In genomic region chr5:37899037-37899436, GRCh38 we compare ENCODE assay signal across 25 cellular contexts.
"Had no signal": no experiment of that assay in that cellular context is flagged by ENCODE, and none has a peak within 500 bp of the region (broad histone marks: within the 10 kb centered on the region; RNA-seq: fewer than 3 reads in every experiment).

No MANE protein-coding gene starts in this region.

- H3K9ac ChIP-seq: neural progenitor cell, parathyroid adenoma had no signal

- H3K4me2 ChIP-seq: neural progenitor cell had no signal

- DNase-seq: natural killer cell; occipital lobe; ovary; posterior cingulate gyrus; psoas muscle; right cardiac atrium; right lobe of liver; sigmoid colon; small intestine; stimulated activated CD4-positive, alpha-beta T cell treated with anti-CD3 and anti-CD28 coated beads, Interleukin-15, amount 100 ng/mL, for 24 hours; stimulated activated CD4-positive, alpha-beta T cell treated with anti-CD3 and anti-CD28 coated beads, Interleukin-2, amount 100 ng/mL, for 24 hours; stimulated activated CD4-positive, alpha-beta T cell treated with anti-CD3 and anti-CD28 coated beads, Interleukin-2, amount 100 ng/mL, for 48 hours; stimulated activated CD4-positive, alpha-beta T cell treated with anti-CD3 and anti-CD28 coated beads, Interleukin-4, amount 100 ng/mL, for 24 hours; stimulated activated naive B cell treated with anti-CD40 and anti-IgM and Interleukin-4, amounts not matched to agents 10 μg/mL and 1 μg/mL and 100 μg/mL, for 72 hours; stimulated activated naive CD4-positive, alpha-beta T cell treated with Interleukin-2 at 50 U/mL for 16 hours; stomach; thyroid gland; trophoblast cell; upper lobe of left lung; uterus had no signal

- H3K27me3 ChIP-seq: neural progenitor cell, ovary, right lobe of liver, sigmoid colon, stomach, thyroid gland, tibial nerve, upper lobe of left lung, uterus had no signal

- ATAC-seq: natural killer cell; psoas muscle; right cardiac atrium; right lobe of liver; stimulated activated effector memory CD8-positive, alpha-beta T cell treated with anti-CD3 and anti-CD28 coated beads, Interleukin-12 subunit alpha, Interleukin-12 subunit beta, amount 100 ng/mL, for 72 hours; stimulated activated naive B cell treated with anti-CD40 and anti-IgM and Interleukin-4, amounts not matched to agents 10 μg/mL and 1 μg/mL and 100 μg/mL, for 72 hours had no signal

- H2AFZ ChIP-seq: neural progenitor cell, parathyroid adenoma had no signal

- H3K4me3 ChIP-seq: neural progenitor cell, ovary, psoas muscle, right lobe of liver, sigmoid colon, stomach, thoracic aorta, thyroid gland, tibial nerve, upper lobe of left lung, uterus had no signal

- H3K4me1 ChIP-seq: neural progenitor cell, parathyroid adenoma, right lobe of liver, stomach, tibial nerve, upper lobe of left lung, uterus had no signal

- H3K27ac ChIP-seq: neural progenitor cell, ovary, parathyroid adenoma, psoas muscle, right lobe of liver, sigmoid colon, stomach, thoracic aorta, thyroid gland, tibial nerve, upper lobe of left lung, uterus had no signal

- H3K79me2 ChIP-seq: parathyroid adenoma had no signal

- H3K36me3 ChIP-seq: neural progenitor cell, ovary, right lobe of liver, sigmoid colon, stomach, thoracic aorta, thyroid gland, tibial nerve, upper lobe of left lung, uterus had no signal

- H3K9me3 ChIP-seq: ovary, psoas muscle, right lobe of liver, sigmoid colon, stomach, thoracic aorta, thyroid gland, tibial nerve, upper lobe of left lung, uterus had no signal
